Comparison of ENCODE assay signal across 10 cellular contexts in the genomic region with DNA sequence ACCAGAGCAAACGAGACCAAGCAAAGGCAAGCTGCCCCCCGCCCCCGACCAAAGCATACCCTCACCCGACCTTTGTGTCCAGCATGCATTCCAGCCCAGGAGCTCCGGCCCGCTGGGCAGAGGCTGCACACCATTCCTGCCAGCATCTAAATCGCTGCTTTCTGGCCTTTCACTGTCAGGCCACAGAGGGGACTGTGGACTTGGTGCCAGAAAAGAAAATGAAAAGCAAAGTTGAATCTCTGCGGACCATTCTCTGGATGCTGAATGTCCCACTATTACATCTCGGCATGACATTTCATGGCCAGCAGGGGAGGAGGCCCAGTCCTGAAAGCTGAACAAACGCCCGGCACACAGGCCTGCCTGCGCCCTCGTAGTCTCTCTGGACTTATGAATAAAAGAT. TPM values are rescaled to one million over a fixed set of nuclear protein-coding genes. Genes with fewer than 3 reads are reported as not detected.
DNase-seq lines count a peak whose midpoint lies in the region; ATAC-seq and TF ChIP-seq lines count a peak whose summit lies in the region.
"Had no signal": no experiment of that assay in that cellular context is flagged by ENCODE, and none has a peak within 500 bp of the region (broad histone marks: within the 10 kb centered on the region; RNA-seq: fewer than 3 reads in every experiment).

No MANE protein-coding gene starts in this region.

- TF ChIP-seq CTCF in astrocyte of the spinal cord (IDR thresholded peaks at IDR 0.05; ENCODE audit: low read depth, low read length) (peak; percentile 26), gastroesophageal sphincter (IDR thresholded peaks at IDR 0.05) (peak in 2 of 4 experiments; percentile 27 to 31), nephron (IDR thresholded peaks at IDR 0.05; ENCODE audit: unreplicated experiment in 3 of 3) (peak; percentile 31 to 45 (median 44)), tibial artery (IDR thresholded peaks at IDR 0.05) (no peak)

- H3K4me3 Mint-ChIP-seq in nephron: peak overlapping the region; percentile 51 to 75 (median 68)
- no peak overlapping the region for H3K4me3 Mint-ChIP-seq in activated T-helper 1 cell treated with anti-CD3 and anti-CD28 coated beads, Interleukin-12 subunit alpha, Interleukin-12 subunit beta, Interleukin-2, Interleukin-4 antibody, amounts not matched to agents 30 ng/mL and 10 ng/mL and 1 ng/mL, durations not matched to agents 14 hours and 24 hours and 36 hours

- WGBS in gastroesophageal sphincter (ENCODE audit: low coverage in 1 of 2), 2 donors: 51 to 69% methylated on average over 4 to 11 of the region's 13 CpGs

- no peak for TF ChIP-seq POLR2A in gastroesophageal sphincter (IDR thresholded peaks at IDR 0.05)

- ATAC-seq in gastroesophageal sphincter: peak; percentile 51

- H3K27ac ChIP-seq in gastroesophageal sphincter: peak overlapping the region in 2 of 4 donors; percentile 15 to 29
- H3K27ac ChIP-seq in tibial artery: no peak overlapping the region

- H3K36me3 ChIP-seq in gastroesophageal sphincter (no peaks in the 10 kb centered on the region), tibial artery (no peaks in the 10 kb centered on the region)

- intact Hi-C loops in tibial artery (cut with DNase I; ENCODE audit: low total_unique reads): no loop called here
- intact Hi-C loops in activated T-helper 1 cell treated with anti-CD3 and anti-CD28 coated beads, Interleukin-12 subunit alpha, Interleukin-12 subunit beta, Interleukin-2, Interleukin-4 antibody, amounts not matched to agents 30 ng/mL and 10 ng/mL and 1 ng/mL, durations not matched to agents 14 hours and 24 hours and 36 hours (cut with micrococcal nuclease): no loop called here

- H3K36me3 Mint-ChIP-seq in nephron (ENCODE audit: low read depth): peaks cover 25% of the 10 kb centered on the region
- no peaks in the 10 kb centered on the region for H3K36me3 Mint-ChIP-seq in activated T-helper 1 cell treated with anti-CD3 and anti-CD28 coated beads, Interleukin-12 subunit alpha, Interleukin-12 subunit beta, Interleukin-2, Interleukin-4 antibody, amounts not matched to agents 30 ng/mL and 10 ng/mL and 1 ng/mL, durations not matched to agents 14 hours and 24 hours and 36 hours (ENCODE audit: low read depth)

- in situ Hi-C loops in astrocyte of the spinal cord (cut with HindIII; ENCODE audit: low sequenced_read_pairs): no loop called here

- H3K4me3 ChIP-seq in astrocyte of the spinal cord (ENCODE audit: low read depth, low read length) (no peak overlapping the region), gastroesophageal sphincter (peak overlapping the region in 1 of 2 donors; percentile 18), tibial artery (peak overlapping the region; percentile 10 to 23)

- H3K4me1 ChIP-seq in gastroesophageal sphincter: peaks cover 0 to 34% (median 0%) of the 10 kb centered on the region in 3 donors
- H3K4me1 ChIP-seq in tibial artery: peaks cover 0 to 11% (median 0%) of the 10 kb centered on the region in 4 donors

- H3K9me3 Mint-ChIP-seq in nephron: no peaks in the 10 kb centered on the region
- H3K9me3 Mint-ChIP-seq in activated T-helper 1 cell treated with anti-CD3 and anti-CD28 coated beads, Interleukin-12 subunit alpha, Interleukin-12 subunit beta, Interleukin-2, Interleukin-4 antibody, amounts not matched to agents 30 ng/mL and 10 ng/mL and 1 ng/mL, durations not matched to agents 14 hours and 24 hours and 36 hours: no peaks in the 10 kb centered on the region

- peaks cover 83% of the 10 kb centered on the region for H3K4me1 Mint-ChIP-seq in nephron
- no peaks in the 10 kb centered on the region for H3K4me1 Mint-ChIP-seq in activated T-helper 1 cell treated with anti-CD3 and anti-CD28 coated beads, Interleukin-12 subunit alpha, Interleukin-12 subunit beta, Interleukin-2, Interleukin-4 antibody, amounts not matched to agents 30 ng/mL and 10 ng/mL and 1 ng/mL, durations not matched to agents 14 hours and 24 hours and 36 hours (ENCODE audit: low read depth)

- no peaks in the 10 kb centered on the region for H3K9me3 ChIP-seq in gastroesophageal sphincter
- H3K9me3 ChIP-seq in tibial artery: no peaks in the 10 kb centered on the region

- no peaks in the 10 kb centered on the region for H3K27me3 ChIP-seq in gastroesophageal sphincter
- H3K27me3 ChIP-seq in tibial artery: no peaks in the 10 kb centered on the region

- peak; percentile 42 for DNase-seq in astrocyte of the spinal cord (ENCODE audit: low read depth, low spot score)
- peak in 1 of 2 donors; percentile 26 for DNase-seq in tibial artery
- DNase-seq in activated T-helper 1 cell treated with anti-CD3 and anti-CD28 coated beads, Interleukin-12 subunit alpha, Interleukin-12 subunit beta, Interleukin-2, Interleukin-4 antibody, amounts not matched to agents 30 ng/mL and 10 ng/mL and 1 ng/mL, durations not matched to agents 14 hours and 24 hours and 36 hours (ENCODE audit: low spot score): no peak
- no peak for DNase-seq in glomerular visceral epithelial cell (ENCODE audit: extremely low spot score)
- no peak for DNase-seq in HCEC 1CT
- DNase-seq: activated gamma-delta T cell, NCI-H2029 treated with DMSO at 0.1 percent for 48 hours, SW 1271 had no signal

- TF ChIP-seq EP300 in gastroesophageal sphincter (IDR thresholded peaks at IDR 0.05): no peak

- H3K27me3 Mint-ChIP-seq in nephron (ENCODE audit: low read depth): no peaks in the 10 kb centered on the region
- H3K27me3 Mint-ChIP-seq in activated T-helper 1 cell treated with anti-CD3 and anti-CD28 coated beads, Interleukin-12 subunit alpha, Interleukin-12 subunit beta, Interleukin-2, Interleukin-4 antibody, amounts not matched to agents 30 ng/mL and 10 ng/mL and 1 ng/mL, durations not matched to agents 14 hours and 24 hours and 36 hours (ENCODE audit: insufficient read depth): peaks cover 31% of the 10 kb centered on the region

- peak overlapping the region; percentile 86 to 99 (median 99) for H3K27ac Mint-ChIP-seq in nephron
- H3K27ac Mint-ChIP-seq in activated T-helper 1 cell treated with anti-CD3 and anti-CD28 coated beads, Interleukin-12 subunit alpha, Interleukin-12 subunit beta, Interleukin-2, Interleukin-4 antibody, amounts not matched to agents 30 ng/mL and 10 ng/mL and 1 ng/mL, durations not matched to agents 14 hours and 24 hours and 36 hours: no peak overlapping the region

RNA-seq across cellular contexts. Expression of a gene that starts 13.0 kb away (rescaled TPM):
- total RNA-seq in gastroesophageal sphincter: 10 to 100 TPM in 2 of 4 donors, 1 to 10 TPM in 2; 4.5 to 15.9 (median 8.7) TPM
- 0.15 TPM in 1 of 2 replicates, not detected in the other for total RNA-seq in activated T-helper 1 cell treated with anti-CD3 and anti-CD28 coated beads, Interleukin-12 subunit alpha, Interleukin-12 subunit beta, Interleukin-2, Interleukin-4 antibody, amounts not matched to agents 30 ng/mL and 10 ng/mL and 1 ng/mL, durations not matched to agents 14 hours and 24 hours and 36 hours

RNA-seq across cellular contexts. Expression of a gene that starts 47.6 kb away (rescaled TPM):
- not detected for total RNA-seq in gastroesophageal sphincter
- 0.18 and 0.32 TPM in 2 replicates for total RNA-seq in activated T-helper 1 cell treated with anti-CD3 and anti-CD28 coated beads, Interleukin-12 subunit alpha, Interleukin-12 subunit beta, Interleukin-2, Interleukin-4 antibody, amounts not matched to agents 30 ng/mL and 10 ng/mL and 1 ng/mL, durations not matched to agents 14 hours and 24 hours and 36 hours

Comparison
In these comparisons a context has a peak if more than half of its experiments do, and no peak if none do; other contexts are left out.
1. CTCF ChIP-seq: peak in astrocyte of the spinal cord (single experiment) and nephron (3 of 3); none in tibial artery (0 of 2).